Comparison of ENCODE assay signal across 1 cellular context in the genomic region with DNA sequence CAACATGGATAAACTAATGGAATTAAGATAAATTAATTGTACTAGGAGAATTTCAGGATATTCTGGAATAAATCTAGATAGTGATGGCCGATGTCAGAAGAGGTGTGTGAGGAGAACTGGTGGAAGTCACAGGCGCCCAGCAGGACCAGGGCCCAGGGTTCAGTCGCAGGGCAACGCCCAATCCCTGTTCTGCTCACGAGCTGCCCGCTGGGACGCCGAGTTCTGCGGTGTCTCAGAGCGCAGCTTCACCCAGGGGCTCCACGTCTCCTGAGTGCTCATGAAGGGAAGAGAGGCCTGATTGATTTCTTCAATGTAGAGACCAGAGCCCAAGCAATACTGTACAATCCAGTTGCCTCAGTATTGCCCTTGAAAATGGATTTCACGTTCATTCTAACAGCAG.
TF ChIP-seq lines count a peak whose summit lies in the region.

No MANE protein-coding gene starts in this region.

TF ChIP-seq in WTC11, 78 proteins besides CTCF, POLR2A, EP300 and RAD21 (continued from another document):
- TF ChIP-seq, protein P1, sequence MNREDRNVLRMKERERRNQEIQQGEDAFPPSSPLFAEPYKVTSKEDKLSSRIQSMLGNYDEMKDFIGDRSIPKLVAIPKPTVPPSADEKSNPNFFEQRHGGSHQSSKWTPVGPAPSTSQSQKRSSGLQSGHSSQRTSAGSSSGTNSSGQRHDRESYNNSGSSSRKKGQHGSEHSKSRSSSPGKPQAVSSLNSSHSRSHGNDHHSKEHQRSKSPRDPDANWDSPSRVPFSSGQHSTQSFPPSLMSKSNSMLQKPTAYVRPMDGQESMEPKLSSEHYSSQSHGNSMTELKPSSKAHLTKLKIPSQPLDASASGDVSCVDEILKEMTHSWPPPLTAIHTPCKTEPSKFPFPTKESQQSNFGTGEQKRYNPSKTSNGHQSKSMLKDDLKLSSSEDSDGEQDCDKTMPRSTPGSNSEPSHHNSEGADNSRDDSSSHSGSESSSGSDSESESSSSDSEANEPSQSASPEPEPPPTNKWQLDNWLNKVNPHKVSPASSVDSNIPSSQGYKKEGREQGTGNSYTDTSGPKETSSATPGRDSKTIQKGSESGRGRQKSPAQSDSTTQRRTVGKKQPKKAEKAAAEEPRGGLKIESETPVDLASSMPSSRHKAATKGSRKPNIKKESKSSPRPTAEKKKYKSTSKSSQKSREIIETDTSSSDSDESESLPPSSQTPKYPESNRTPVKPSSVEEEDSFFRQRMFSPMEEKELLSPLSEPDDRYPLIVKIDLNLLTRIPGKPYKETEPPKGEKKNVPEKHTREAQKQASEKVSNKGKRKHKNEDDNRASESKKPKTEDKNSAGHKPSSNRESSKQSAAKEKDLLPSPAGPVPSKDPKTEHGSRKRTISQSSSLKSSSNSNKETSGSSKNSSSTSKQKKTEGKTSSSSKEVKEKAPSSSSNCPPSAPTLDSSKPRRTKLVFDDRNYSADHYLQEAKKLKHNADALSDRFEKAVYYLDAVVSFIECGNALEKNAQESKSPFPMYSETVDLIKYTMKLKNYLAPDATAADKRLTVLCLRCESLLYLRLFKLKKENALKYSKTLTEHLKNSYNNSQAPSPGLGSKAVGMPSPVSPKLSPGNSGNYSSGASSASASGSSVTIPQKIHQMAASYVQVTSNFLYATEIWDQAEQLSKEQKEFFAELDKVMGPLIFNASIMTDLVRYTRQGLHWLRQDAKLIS (CRISPR knock-in tag; IDR thresholded peaks at IDR 0.05; ENCODE audit: borderline replicate concordance): no peak
- TF ChIP-seq, protein P2, sequence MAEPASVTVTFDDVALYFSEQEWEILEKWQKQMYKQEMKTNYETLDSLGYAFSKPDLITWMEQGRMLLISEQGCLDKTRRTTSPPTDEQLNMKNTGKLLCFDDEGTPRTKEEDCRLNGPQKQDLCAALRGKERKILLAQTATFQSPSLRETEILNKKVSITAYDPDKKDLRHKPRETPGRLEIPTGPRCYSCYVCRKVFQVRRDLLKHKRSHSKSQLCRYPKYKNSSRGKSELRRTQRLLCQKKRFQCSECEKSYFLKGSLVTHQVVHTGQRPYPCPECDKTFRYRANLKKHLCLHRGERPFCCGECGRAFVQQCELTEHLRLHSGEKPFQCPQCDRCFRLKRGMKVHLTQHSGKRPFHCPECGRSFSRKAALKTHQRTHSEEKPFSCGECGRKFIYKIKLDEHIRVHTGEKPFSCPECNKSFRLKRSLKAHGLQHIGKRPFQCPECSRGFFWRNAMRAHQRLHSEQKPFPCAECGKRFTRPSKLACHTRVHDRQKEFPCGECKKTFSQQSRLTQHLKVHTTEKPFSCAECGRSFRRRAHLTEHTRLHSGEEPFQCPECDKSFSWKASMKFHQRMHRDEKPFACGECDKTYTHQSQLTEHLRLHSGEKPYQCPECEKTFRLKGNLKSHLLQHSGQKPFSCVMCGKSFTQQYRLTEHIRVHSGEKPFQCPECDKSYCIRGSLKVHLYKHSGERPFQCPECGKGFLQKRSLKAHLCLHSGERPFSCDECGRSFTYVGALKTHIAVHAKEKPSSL (CRISPR knock-in tag; conservative IDR thresholded peaks at IDR 0.05): no peak
- TF ChIP-seq, protein P3, sequence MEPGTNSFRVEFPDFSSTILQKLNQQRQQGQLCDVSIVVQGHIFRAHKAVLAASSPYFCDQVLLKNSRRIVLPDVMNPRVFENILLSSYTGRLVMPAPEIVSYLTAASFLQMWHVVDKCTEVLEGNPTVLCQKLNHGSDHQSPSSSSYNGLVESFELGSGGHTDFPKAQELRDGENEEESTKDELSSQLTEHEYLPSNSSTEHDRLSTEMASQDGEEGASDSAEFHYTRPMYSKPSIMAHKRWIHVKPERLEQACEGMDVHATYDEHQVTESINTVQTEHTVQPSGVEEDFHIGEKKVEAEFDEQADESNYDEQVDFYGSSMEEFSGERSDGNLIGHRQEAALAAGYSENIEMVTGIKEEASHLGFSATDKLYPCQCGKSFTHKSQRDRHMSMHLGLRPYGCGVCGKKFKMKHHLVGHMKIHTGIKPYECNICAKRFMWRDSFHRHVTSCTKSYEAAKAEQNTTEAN (CRISPR knock-in tag; IDR thresholded peaks at IDR 0.05): no peak
